Comparison of ENCODE assay signal across 23 cellular contexts in the genomic region with DNA sequence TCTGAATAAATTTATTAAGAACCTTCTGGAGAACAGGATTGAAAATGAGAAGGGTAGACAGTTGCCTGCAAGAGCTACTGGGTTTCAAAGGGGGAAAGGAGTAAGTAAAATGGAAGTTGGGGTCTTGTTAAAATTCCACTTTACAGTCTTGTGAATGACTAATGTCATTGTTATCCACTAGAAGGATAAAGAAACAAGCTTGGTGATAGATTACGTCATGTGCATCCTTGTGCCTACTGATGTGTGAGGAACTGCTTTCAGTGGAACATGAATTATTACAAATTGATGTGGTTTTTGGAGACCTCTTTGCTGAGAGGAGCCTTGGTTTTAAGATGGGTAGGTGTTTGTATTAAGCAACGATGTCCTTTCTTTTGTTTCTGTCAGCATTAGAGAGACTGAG.
DNase-seq lines count a peak whose midpoint lies in the region; FAIRE-seq and TF ChIP-seq lines count a peak whose summit lies in the region.
"Had no signal": no experiment of that assay in that cellular context is flagged by ENCODE, and none has a peak within 500 bp of the region (broad histone marks: within the 10 kb centered on the region; RNA-seq: fewer than 3 reads in every experiment).

No MANE protein-coding gene starts in this region.

- intact Hi-C loops in endothelial cell of umbilical vein (cut with micrococcal nuclease): no loop called here

- CTCF ChIA-PET in endothelial cell of umbilical vein (lab: Charles Lee): interaction anchor here (0.7 to 0.8 kb wide), 2 partner anchors 25 to 477 kb away, joined by 3 read pairs; no protein-coding TSS in a partner anchor
- CTCF ChIA-PET in activated CD4-positive, alpha-beta T cell treated with anti-CD3 and anti-CD28 coated beads, Interleukin-2, amount 10 ng/mL, durations not matched to agents 7 days and 5 days (lab: Charles Lee): no interaction called here

- no peak overlapping the region for H3K4me3 Mint-ChIP-seq in progenitor cell of endocrine pancreas (ENCODE audit: low read depth)
- no peak overlapping the region for H3K4me3 Mint-ChIP-seq in activated CD4-positive, alpha-beta T cell treated with anti-CD3 and anti-CD28 coated beads, Interleukin-2, amount 10 ng/mL, durations not matched to agents 7 days and 5 days
- H3K4me3 Mint-ChIP-seq: activated naive CD8-positive, alpha-beta T cell treated with anti-CD3 and anti-CD28 coated beads, Interleukin-2, amount 10 ng/mL, durations not matched to agents 7 days and 5 days; activated T-helper 1 cell treated with anti-CD3 and anti-CD28 coated beads, Interleukin-12 subunit alpha, Interleukin-12 subunit beta, Interleukin-2, Interleukin-4 antibody, amounts not matched to agents 30 ng/mL and 10 ng/mL and 1 ng/mL, durations not matched to agents 14 hours and 24 hours and 36 hours; naive thymus-derived CD4-positive, alpha-beta T cell; T-helper 2 cell treated with Interferon-gamma antibody and Interleukin-4, amounts not matched to agents 5 μg/mL and 100 μg/mL, for 36 hours had no signal

- dilution Hi-C loops in endothelial cell of umbilical vein (cut with MboI; ENCODE audit: extremely low pct_ligation_motif_present, low sequenced_read_pairs): no loop called here

- H3K9me3 Mint-ChIP-seq in progenitor cell of endocrine pancreas (ENCODE audit: low read depth): peaks cover 3% of the 10 kb centered on the region
- H3K9me3 Mint-ChIP-seq in activated CD4-positive, alpha-beta T cell treated with anti-CD3 and anti-CD28 coated beads, Interleukin-2, amount 10 ng/mL, durations not matched to agents 7 days and 5 days: peaks cover 4% of the 10 kb centered on the region
- H3K9me3 Mint-ChIP-seq: activated T-helper 1 cell treated with anti-CD3 and anti-CD28 coated beads, Interleukin-12 subunit alpha, Interleukin-12 subunit beta, Interleukin-2, Interleukin-4 antibody, amounts not matched to agents 30 ng/mL and 10 ng/mL and 1 ng/mL, durations not matched to agents 14 hours and 24 hours and 36 hours; T-helper 2 cell treated with Interferon-gamma antibody and Interleukin-4, amounts not matched to agents 5 μg/mL and 100 μg/mL, for 36 hours had no signal

- no peak overlapping the region for H3K4me2 ChIP-seq in endothelial cell of umbilical vein (ENCODE audit: insufficient read depth, low read length)
- H3K4me2 ChIP-seq: smooth muscle cell had no signal

- no TSS peak for BruUV-seq in endothelial cell of umbilical vein (replicated peaks; lab: Mats Ljungman, UMichigan)

- POLR2A ChIA-PET in endothelial cell of umbilical vein (lab: Charles Lee): no interaction called here
- POLR2A ChIA-PET in activated CD4-positive, alpha-beta T cell treated with anti-CD3 and anti-CD28 coated beads, Interleukin-2, amount 10 ng/mL, durations not matched to agents 7 days and 5 days (lab: Charles Lee): no interaction called here

- DNase-seq in HCEC 1CT: peak; percentile 15
- DNase-seq in NCI-H226: peak; percentile 24
- peak; percentile 7 for DNase-seq in endothelial cell of umbilical vein (ENCODE audit: low read depth, low spot score)
- DNase-seq in retinal pigment epithelial cell (ENCODE audit: low read depth): peak; percentile 60
- DNase-seq in progenitor cell of endocrine pancreas (ENCODE audit: low spot score, unreplicated experiment): no peak
- DNase-seq in NCI-H2196 (lab: John Stamatoyannopoulos, UW; ENCODE audit: unreplicated experiment): no peak
- no peak for DNase-seq in activated CD4-positive, alpha-beta T cell treated with anti-CD3 and anti-CD28 coated beads, Interleukin-2, amount 10 ng/mL, durations not matched to agents 7 days and 5 days
- DNase-seq: activated naive CD8-positive, alpha-beta T cell treated with anti-CD3 and anti-CD28 coated beads, Interleukin-2, amount 10 ng/mL, durations not matched to agents 7 days and 5 days; Calu3; caudate nucleus; GDM1; glutamatergic neuron; lower lobe of right lung; naive thymus-derived CD4-positive, alpha-beta T cell; NCI-H2081; NCI-H69; stimulated activated CD8-positive, alpha-beta memory T cell treated with anti-CD3 and anti-CD28 coated beads, Interleukin-4, amount 100 ng/mL, for 48 hours; substantia nigra had no signal

- FAIRE-seq in endothelial cell of umbilical vein (lab: Jason Lieb, UNC): no peak
- FAIRE-seq: GM12878 had no signal

- H4K20me1 ChIP-seq in endothelial cell of umbilical vein (replicated peaks; ENCODE audit: control insufficient read depth, extremely low read depth, insufficient read depth, low read length): no peaks in the 10 kb centered on the region

- H3K27me3 ChIP-seq in endothelial cell of umbilical vein (ENCODE audit: control insufficient read depth in 2 of 2, insufficient read depth in 2 of 2, low read length in 2 of 2): no peaks in the 10 kb centered on the region
- H3K27me3 ChIP-seq: vagina had no signal

- no peaks in the 10 kb centered on the region for H3K27me3 Mint-ChIP-seq in progenitor cell of endocrine pancreas
- no peaks in the 10 kb centered on the region for H3K27me3 Mint-ChIP-seq in activated CD4-positive, alpha-beta T cell treated with anti-CD3 and anti-CD28 coated beads, Interleukin-2, amount 10 ng/mL, durations not matched to agents 7 days and 5 days
- H3K27me3 Mint-ChIP-seq: activated naive CD8-positive, alpha-beta T cell treated with anti-CD3 and anti-CD28 coated beads, Interleukin-2, amount 10 ng/mL, durations not matched to agents 7 days and 5 days; naive thymus-derived CD4-positive, alpha-beta T cell had no signal

- H3K9me1 ChIP-seq in endothelial cell of umbilical vein (replicated peaks; ENCODE audit: control insufficient read depth, extremely low read depth, insufficient read depth, low read length): no peaks in the 10 kb centered on the region

- H3K27ac ChIP-seq in endothelial cell of umbilical vein (ENCODE audit: insufficient read depth, low read depth, low read length): no peak overlapping the region
- H3K27ac ChIP-seq: lower lobe of right lung, vagina had no signal

- H3K4me1 Mint-ChIP-seq in progenitor cell of endocrine pancreas (ENCODE audit: low read depth): peaks cover 2% of the 10 kb centered on the region
- H3K4me1 Mint-ChIP-seq in activated CD4-positive, alpha-beta T cell treated with anti-CD3 and anti-CD28 coated beads, Interleukin-2, amount 10 ng/mL, durations not matched to agents 7 days and 5 days: no peaks in the 10 kb centered on the region
- H3K4me1 Mint-ChIP-seq: activated naive CD8-positive, alpha-beta T cell treated with anti-CD3 and anti-CD28 coated beads, Interleukin-2, amount 10 ng/mL, durations not matched to agents 7 days and 5 days; naive thymus-derived CD4-positive, alpha-beta T cell had no signal

- TF ChIP-seq CTCF in endothelial cell of umbilical vein (IDR thresholded peaks at IDR 0.05; ENCODE audit: extremely low read depth in 1 of 2, insufficient read depth in 1 of 2, low read depth in 1 of 2, low read length in 2 of 2) (no peak), retinal pigment epithelial cell (conservative IDR thresholded peaks at IDR 0.05; ENCODE audit: low read depth, low read length) (no peak), progenitor cell of endocrine pancreas (IDR thresholded peaks at IDR 0.05; ENCODE audit: unreplicated experiment) (no peak)

- H3K79me2 ChIP-seq in endothelial cell of umbilical vein (ENCODE audit: control insufficient read depth, insufficient read depth, low read length): no peaks in the 10 kb centered on the region

- no peaks in the 10 kb centered on the region for H3K36me3 Mint-ChIP-seq in progenitor cell of endocrine pancreas (ENCODE audit: insufficient read depth)
- H3K36me3 Mint-ChIP-seq in activated CD4-positive, alpha-beta T cell treated with anti-CD3 and anti-CD28 coated beads, Interleukin-2, amount 10 ng/mL, durations not matched to agents 7 days and 5 days (ENCODE audit: low read depth): no peaks in the 10 kb centered on the region
- H3K36me3 Mint-ChIP-seq: activated naive CD8-positive, alpha-beta T cell treated with anti-CD3 and anti-CD28 coated beads, Interleukin-2, amount 10 ng/mL, durations not matched to agents 7 days and 5 days; naive thymus-derived CD4-positive, alpha-beta T cell had no signal

- H3K4me1 ChIP-seq in endothelial cell of umbilical vein (ENCODE audit: control insufficient read depth, extremely low read depth, insufficient read depth, low read length): no peaks in the 10 kb centered on the region
- H3K4me1 ChIP-seq: lower lobe of right lung, vagina had no signal

- H3K9me3 ChIP-seq in endothelial cell of umbilical vein (replicated peaks; ENCODE audit: control insufficient read depth, insufficient read depth, low read length): no peaks in the 10 kb centered on the region
- H3K9me3 ChIP-seq: lower lobe of right lung, vagina had no signal

- H3K9ac ChIP-seq in endothelial cell of umbilical vein (replicated peaks; ENCODE audit: extremely low read depth, insufficient read depth, low read length): no peak overlapping the region

- TF ChIP-seq POLR2A in endothelial cell of umbilical vein (IDR thresholded peaks at IDR 0.05; ENCODE audit: low read depth, low read length): no peak

- no peaks in the 10 kb centered on the region for H3K36me3 ChIP-seq in endothelial cell of umbilical vein (ENCODE audit: control insufficient read depth in 2 of 2, extremely low read depth in 1 of 2, insufficient read depth in 2 of 2, low read length in 2 of 2)
- H3K36me3 ChIP-seq: lower lobe of right lung, vagina had no signal

- H3K4me3 ChIP-seq in endothelial cell of umbilical vein (replicated peaks in 1 of 3; ENCODE audit: insufficient read depth in 1 of 3, low read depth in 1 of 3, low read length in 3 of 3) (no peak overlapping the region), retinal pigment epithelial cell (ENCODE audit: low read length) (no peak overlapping the region)
- H3K4me3 ChIP-seq: GM12878, lower lobe of right lung, smooth muscle cell, vagina had no signal

- H2AFZ ChIP-seq in endothelial cell of umbilical vein (ENCODE audit: low read depth, low read length): no peak overlapping the region

- no peak overlapping the region for H3K27ac Mint-ChIP-seq in progenitor cell of endocrine pancreas
- H3K27ac Mint-ChIP-seq in activated CD4-positive, alpha-beta T cell treated with anti-CD3 and anti-CD28 coated beads, Interleukin-2, amount 10 ng/mL, durations not matched to agents 7 days and 5 days: no peak overlapping the region
- H3K27ac Mint-ChIP-seq: activated naive CD8-positive, alpha-beta T cell treated with anti-CD3 and anti-CD28 coated beads, Interleukin-2, amount 10 ng/mL, durations not matched to agents 7 days and 5 days; activated T-helper 1 cell treated with anti-CD3 and anti-CD28 coated beads, Interleukin-12 subunit alpha, Interleukin-12 subunit beta, Interleukin-2, Interleukin-4 antibody, amounts not matched to agents 30 ng/mL and 10 ng/mL and 1 ng/mL, durations not matched to agents 14 hours and 24 hours and 36 hours; naive thymus-derived CD4-positive, alpha-beta T cell; T-helper 2 cell treated with Interferon-gamma antibody and Interleukin-4, amounts not matched to agents 5 μg/mL and 100 μg/mL, for 36 hours had no signal

TF ChIP-seq in endothelial cell of umbilical vein, 7 proteins besides CTCF, POLR2A, EP300 and RAD21:
- no peak for TF ChIP-seq MYC (IDR thresholded peaks at IDR 0.05; ENCODE audit: low read depth, low read length)
- peak; percentile 11 for TF ChIP-seq JUN (IDR thresholded peaks at IDR 0.05; ENCODE audit: borderline replicate concordance, insufficient read depth, insufficient read length, low read depth)

Comparison
In these comparisons a context has a peak if more than half of its experiments do, and no peak if none do; other contexts are left out.
1. DNase-seq: peak in HCEC 1CT (single experiment), NCI-H226 (single experiment), endothelial cell of umbilical vein (single experiment) and retinal pigment epithelial cell (single experiment); none in progenitor cell of endocrine pancreas (single experiment), NCI-H2196 (single experiment) and activated CD4-positive, alpha-beta T cell treated with anti-CD3 and anti-CD28 coated beads, Interleukin-2, amount 10 ng/mL, durations not matched to agents 7 days and 5 days (single experiment).